Comparison of ENCODE assay signal across 15 cellular contexts in the genomic region with DNA sequence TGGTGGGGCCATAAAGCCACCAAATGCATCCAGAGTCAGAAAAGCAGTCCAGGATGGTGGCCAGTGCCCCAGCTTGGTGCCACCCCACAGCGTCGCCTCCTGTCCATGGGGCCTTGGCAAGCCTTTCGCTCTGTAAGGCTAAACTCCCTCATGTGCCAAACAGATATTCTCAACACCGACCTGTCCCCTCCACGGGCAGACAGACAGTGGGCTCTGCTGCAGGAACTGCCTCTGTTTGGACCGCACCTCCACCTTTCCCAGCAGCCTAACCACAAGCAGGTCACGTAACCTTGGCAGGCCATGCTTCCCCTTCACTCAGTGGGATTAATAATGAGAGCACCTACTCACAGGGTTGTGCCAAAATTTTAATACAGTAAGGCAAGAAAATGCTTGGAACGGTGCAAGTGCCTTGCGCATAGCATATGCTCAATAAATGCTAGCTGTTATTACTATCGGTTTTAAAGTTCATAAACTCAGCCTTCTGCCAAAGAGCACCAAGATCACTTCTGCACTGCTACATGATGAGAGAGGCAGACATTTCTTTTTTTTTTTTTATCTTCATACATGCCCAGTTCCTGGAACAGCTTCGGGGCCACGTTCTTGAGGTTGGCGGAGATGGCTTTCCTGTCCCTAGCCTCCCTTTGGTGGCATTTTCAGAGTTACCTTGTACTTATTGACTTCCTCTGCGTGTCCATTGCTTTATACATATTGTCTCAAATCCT. TPM values are rescaled to one million over a fixed set of nuclear protein-coding genes. Genes with fewer than 3 reads are reported as not detected.
DNase-seq lines count a peak whose midpoint lies in the region; ATAC-seq and TF ChIP-seq lines count a peak whose summit lies in the region.
"Had no signal": no experiment of that assay in that cellular context is flagged by ENCODE, and none has a peak within 500 bp of the region (broad histone marks: within the 10 kb centered on the region; RNA-seq: fewer than 3 reads in every experiment).

No MANE protein-coding gene starts in this region.

- H3K27me3 Mint-ChIP-seq in activated naive CD4-positive, alpha-beta T cell treated with anti-CD3 and anti-CD28 coated beads, Interleukin-2, amount 50 U/mL, for 24 hours, result no peaks in the 10 kb centered on the region
- no peaks in the 10 kb centered on the region for H3K27me3 Mint-ChIP-seq in activated T-helper 1 cell treated with anti-CD3 and anti-CD28 coated beads, Interleukin-12 subunit alpha, Interleukin-12 subunit beta, Interleukin-2, Interleukin-4 antibody, amounts not matched to agents 30 ng/mL and 10 ng/mL and 1 ng/mL, durations not matched to agents 14 hours and 24 hours and 36 hours (ENCODE audit: insufficient read depth)

- peaks cover 99% of the 10 kb centered on the region for H3K4me1 Mint-ChIP-seq in activated naive CD4-positive, alpha-beta T cell treated with anti-CD3 and anti-CD28 coated beads, Interleukin-2, amount 50 U/mL, for 24 hours
- H3K4me1 Mint-ChIP-seq in activated T-helper 1 cell treated with anti-CD3 and anti-CD28 coated beads, Interleukin-12 subunit alpha, Interleukin-12 subunit beta, Interleukin-2, Interleukin-4 antibody, amounts not matched to agents 30 ng/mL and 10 ng/mL and 1 ng/mL, durations not matched to agents 14 hours and 24 hours and 36 hours (ENCODE audit: low read depth), result peaks cover 96% of the 10 kb centered on the region

- ATAC-seq in mucosa of descending colon (peak; percentile 4), GM21723 (IDR thresholded peaks at IDR 0.05; ENCODE audit: unreplicated experiment) (no peak)
- ATAC-seq: left cardiac atrium, upper lobe of right lung had no signal

- intact Hi-C loops in activated T-helper 1 cell treated with anti-CD3 and anti-CD28 coated beads, Interleukin-12 subunit alpha, Interleukin-12 subunit beta, Interleukin-2, Interleukin-4 antibody, amounts not matched to agents 30 ng/mL and 10 ng/mL and 1 ng/mL, durations not matched to agents 14 hours and 24 hours and 36 hours (cut with micrococcal nuclease), result no loop called here
- intact Hi-C loops in mucosa of descending colon (cut with DNase I, micrococcal nuclease), result no loop called here

- no peak for DNase-seq in activated naive CD4-positive, alpha-beta T cell (lab: John Stamatoyannopoulos, UW)
- DNase-seq in activated T-helper 1 cell treated with anti-CD3 and anti-CD28 coated beads, Interleukin-12 subunit alpha, Interleukin-12 subunit beta, Interleukin-2, Interleukin-4 antibody, amounts not matched to agents 30 ng/mL and 10 ng/mL and 1 ng/mL, durations not matched to agents 14 hours and 24 hours and 36 hours (ENCODE audit: low spot score), result no peak
- DNase-seq in mucosa of descending colon (no peak), NCI-H187 treated with DMSO at 0.1 percent for 48 hours (lab: John Stamatoyannopoulos, UW) (no peak)
- DNase-seq in stimulated activated CD8-positive, alpha-beta memory T cell treated with anti-CD3 and anti-CD28 coated beads, Interleukin-4, amount 100 ng/mL, for 48 hours, result no peak
- DNase-seq: Calu3, erythroblast, H9, left cardiac atrium, mesendoderm, NCI-H1694, NCI-H2227 treated with DMSO at 0.1 percent for 48 hours, upper lobe of right lung had no signal

- no peaks in the 10 kb centered on the region for H3K9me3 ChIP-seq in mucosa of descending colon
- H3K9me3 ChIP-seq: upper lobe of right lung had no signal

- peak overlapping the region; percentile 59 for H3K4me3 Mint-ChIP-seq in activated naive CD4-positive, alpha-beta T cell treated with anti-CD3 and anti-CD28 coated beads, Interleukin-2, amount 50 U/mL, for 24 hours
- H3K4me3 Mint-ChIP-seq in activated T-helper 1 cell treated with anti-CD3 and anti-CD28 coated beads, Interleukin-12 subunit alpha, Interleukin-12 subunit beta, Interleukin-2, Interleukin-4 antibody, amounts not matched to agents 30 ng/mL and 10 ng/mL and 1 ng/mL, durations not matched to agents 14 hours and 24 hours and 36 hours, result peak overlapping the region; percentile 49
- H3K4me3 Mint-ChIP-seq: H9 had no signal

- TF ChIP-seq CTCF in mucosa of descending colon (IDR thresholded peaks at IDR 0.05), result no peak

- H3K4me3 ChIP-seq in mucosa of descending colon, result no peak overlapping the region
- H3K4me3 ChIP-seq: upper lobe of right lung had no signal

- H3K27ac Mint-ChIP-seq in activated naive CD4-positive, alpha-beta T cell treated with anti-CD3 and anti-CD28 coated beads, Interleukin-2, amount 50 U/mL, for 24 hours, result peak overlapping the region; percentile 83
- peak overlapping the region; percentile 82 for H3K27ac Mint-ChIP-seq in activated T-helper 1 cell treated with anti-CD3 and anti-CD28 coated beads, Interleukin-12 subunit alpha, Interleukin-12 subunit beta, Interleukin-2, Interleukin-4 antibody, amounts not matched to agents 30 ng/mL and 10 ng/mL and 1 ng/mL, durations not matched to agents 14 hours and 24 hours and 36 hours
- H3K27ac Mint-ChIP-seq: H9 had no signal

- peaks cover 3% of the 10 kb centered on the region for H3K4me1 ChIP-seq in mucosa of descending colon (ENCODE audit: low read depth)

- no peaks in the 10 kb centered on the region for H3K36me3 ChIP-seq in mucosa of descending colon (ENCODE audit: low read depth)
- H3K36me3 ChIP-seq: upper lobe of right lung had no signal

- peaks cover 5% of the 10 kb centered on the region for H3K9me3 Mint-ChIP-seq in activated naive CD4-positive, alpha-beta T cell treated with anti-CD3 and anti-CD28 coated beads, Interleukin-2, amount 50 U/mL, for 24 hours
- peaks cover 3% of the 10 kb centered on the region for H3K9me3 Mint-ChIP-seq in activated T-helper 1 cell treated with anti-CD3 and anti-CD28 coated beads, Interleukin-12 subunit alpha, Interleukin-12 subunit beta, Interleukin-2, Interleukin-4 antibody, amounts not matched to agents 30 ng/mL and 10 ng/mL and 1 ng/mL, durations not matched to agents 14 hours and 24 hours and 36 hours
- H3K9me3 Mint-ChIP-seq: H9 had no signal

- peaks cover 16% of the 10 kb centered on the region for H3K36me3 Mint-ChIP-seq in activated naive CD4-positive, alpha-beta T cell treated with anti-CD3 and anti-CD28 coated beads, Interleukin-2, amount 50 U/mL, for 24 hours
- H3K36me3 Mint-ChIP-seq in activated T-helper 1 cell treated with anti-CD3 and anti-CD28 coated beads, Interleukin-12 subunit alpha, Interleukin-12 subunit beta, Interleukin-2, Interleukin-4 antibody, amounts not matched to agents 30 ng/mL and 10 ng/mL and 1 ng/mL, durations not matched to agents 14 hours and 24 hours and 36 hours (ENCODE audit: low read depth), result peaks cover 55% of the 10 kb centered on the region

RNA-seq across cellular contexts. Expression of gene RUNX1, which starts 11.6 kb away (rescaled TPM):
- 112 and 116 TPM in 2 replicates for total RNA-seq in activated T-helper 1 cell treated with anti-CD3 and anti-CD28 coated beads, Interleukin-12 subunit alpha, Interleukin-12 subunit beta, Interleukin-2, Interleukin-4 antibody, amounts not matched to agents 30 ng/mL and 10 ng/mL and 1 ng/mL, durations not matched to agents 14 hours and 24 hours and 36 hours
- 10 to 100 TPM; 16.5 to 29.4 (median 24.0) TPM for total RNA-seq in mucosa of descending colon
